In the genomic region with DNA sequence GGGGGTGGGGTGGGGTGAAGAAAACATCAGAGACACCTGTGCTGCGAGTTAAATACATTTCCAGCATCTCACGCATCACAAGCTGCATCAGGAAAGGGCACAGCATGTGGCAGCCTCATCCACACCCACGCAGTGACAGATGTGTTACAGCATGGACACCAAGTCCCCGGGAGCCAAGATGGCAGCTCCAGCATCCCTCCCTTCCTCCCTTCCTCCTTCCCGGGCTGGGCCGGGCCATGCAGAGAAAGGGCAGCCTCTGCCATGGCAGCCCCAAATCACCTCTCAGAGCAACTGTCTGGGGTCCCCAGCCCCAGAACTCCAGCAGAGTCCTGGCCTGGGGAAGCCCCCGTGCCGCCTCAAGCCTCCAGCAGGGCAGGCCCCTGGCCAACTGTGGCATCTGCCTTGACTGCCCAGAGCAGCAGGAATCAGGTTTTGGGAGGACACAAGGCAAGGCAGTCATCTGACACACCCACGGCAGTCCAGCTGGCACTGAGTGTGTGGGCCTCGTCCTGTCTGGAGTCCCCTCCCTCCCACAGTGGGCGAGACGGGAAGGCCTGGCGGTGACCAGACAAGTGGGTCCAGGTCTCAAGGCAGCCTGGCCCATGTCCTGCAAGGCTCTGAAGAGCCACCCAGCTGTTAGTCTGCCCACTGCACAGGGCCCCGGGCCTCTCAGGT, we compare ENCODE assay signal across 27 cellular contexts. TPM values are rescaled to one million over a fixed set of nuclear protein-coding genes. Genes with fewer than 3 reads are reported as not detected.
A peak's percentile ranks its signal among the peaks of the same experiment; 100 is the strongest.
DNase-seq lines count a peak whose midpoint lies in the region; ATAC-seq and TF ChIP-seq lines count a peak whose summit lies in the region.
"Had no signal": no experiment of that assay in that cellular context is flagged by ENCODE, and none has a peak within 500 bp of the region (broad histone marks: within the 10 kb centered on the region; RNA-seq: fewer than 3 reads in every experiment).

No MANE protein-coding gene starts in this region.

- H3K36me3 ChIP-seq in BLaER1 (peaks cover 53% of the 10 kb centered on the region), neuronal stem cell (replicated peaks in 1 of 2; ENCODE audit: control insufficient read depth in 2 of 2, insufficient read depth in 2 of 2, low read length in 2 of 2) (peaks cover 32 to 53% of the 10 kb centered on the region in 2 donors), testis (ENCODE audit: low read depth, missing control alignments) (no peaks in the 10 kb centered on the region)

- no peak overlapping the region for H2AK5ac ChIP-seq in neuronal stem cell (ENCODE audit: low read depth, low read length)

- peaks cover 2% of the 10 kb centered on the region for H3K79me1 ChIP-seq in neuronal stem cell (ENCODE audit: low read depth, low read length)

- no peak overlapping the region for H3K4me3 ChIP-seq in BLaER1
- no peak overlapping the region for H3K4me3 ChIP-seq in dorsolateral prefrontal cortex
- no peak overlapping the region for H3K4me3 ChIP-seq in neuronal stem cell (ENCODE audit: low read length in 2 of 2)
- no peak overlapping the region for H3K4me3 ChIP-seq in testis
- H3K4me3 ChIP-seq: breast epithelium, coronary artery, gastrocnemius medialis had no signal

- ATAC-seq in GM18870 (IDR thresholded peaks at IDR 0.05; ENCODE audit: unreplicated experiment) (no peak), HG02610 (IDR thresholded peaks at IDR 0.05; ENCODE audit: unreplicated experiment) (no peak), HG02981 (IDR thresholded peaks at IDR 0.05; ENCODE audit: unreplicated experiment) (no peak)
- ATAC-seq: activated CD4-positive, CD25-positive, alpha-beta regulatory T cell treated with anti-CD3 and anti-CD28 coated beads, Interleukin-2, amount 50 U/mL, for 24 hours; left colon had no signal

- H4K91ac ChIP-seq in neuronal stem cell (ENCODE audit: low read depth, low read length, poor library complexity) = no peak overlapping the region

- no peak overlapping the region for H2BK120ac ChIP-seq in neuronal stem cell (ENCODE audit: low read depth, low read length)

- intact Hi-C loops in dorsolateral prefrontal cortex (cut with DNase I) (no loop called here), testis (cut with DNase I; ENCODE audit: low total_unique reads) (no loop called here)

- no peak overlapping the region for H4K8ac ChIP-seq in neuronal stem cell (ENCODE audit: low read depth, low read length)

- H3K14ac ChIP-seq in neuronal stem cell (ENCODE audit: low read length) = no peak overlapping the region

- H3K9ac ChIP-seq in BLaER1 = no peak overlapping the region
- peak overlapping the region; percentile 44 for H3K9ac ChIP-seq in neuronal stem cell (ENCODE audit: low read depth, low read length, poor library complexity)

- H3K4me2 ChIP-seq in BLaER1 (0 out of 2 replicates have a peak overlapping the region, but pooled peaks have one; percentile 96), neuronal stem cell (ENCODE audit: insufficient read depth, low read length, poor library complexity, severe bottlenecking) (no peak overlapping the region)

- H3K9me3 ChIP-seq in BLaER1 (no peaks in the 10 kb centered on the region), neuronal stem cell (replicated peaks in 1 of 2; ENCODE audit: control insufficient read depth in 2 of 2, insufficient read depth in 1 of 2, low read depth in 1 of 2, low read length in 2 of 2) (peaks cover 0 to 2% of the 10 kb centered on the region in 2 donors), testis (no peaks in the 10 kb centered on the region)
- H3K9me3 ChIP-seq: breast epithelium, gastrocnemius medialis had no signal

- no CpG with 5 or more reads among the region's 14 CpGs for WGBS in neuronal stem cell (ENCODE audit: extremely low coverage in 2 of 2, insufficient read length in 2 of 2, insufficient replicate concordance in 1 of 2), 2 donors
- WGBS in testis, 2 donors = 78 to 79% methylated on average over 10 to 14 of the region's 14 CpGs

- peaks cover 69% of the 10 kb centered on the region for H3K4me1 ChIP-seq in BLaER1
- H3K4me1 ChIP-seq in neuronal stem cell (ENCODE audit: control insufficient read depth in 2 of 2, insufficient read depth in 1 of 2, low read depth in 1 of 2, low read length in 2 of 2) = peaks cover 10 to 20% of the 10 kb centered on the region in 2 donors
- peaks cover 25% of the 10 kb centered on the region for H3K4me1 ChIP-seq in testis

- no peak overlapping the region for H2BK5ac ChIP-seq in neuronal stem cell (ENCODE audit: low read length)

- H3K27ac ChIP-seq in BLaER1 = no peak overlapping the region
- peak overlapping the region in 52 of 59 donors; percentile 8 to 86 (median 64) for H3K27ac ChIP-seq in dorsolateral prefrontal cortex
- no peak overlapping the region for H3K27ac ChIP-seq in neuronal stem cell (replicated peaks; ENCODE audit: low read length)
- H3K27ac ChIP-seq in testis = no peak overlapping the region
- H3K27ac ChIP-seq: breast epithelium, C4-2B, coronary artery, gastrocnemius medialis had no signal

- H2AFZ ChIP-seq in neuronal stem cell (ENCODE audit: low read length) = no peak overlapping the region

- TF ChIP-seq POLR2A in testis (IDR thresholded peaks at IDR 0.05) = no peak

- peak; percentile 28 for DNase-seq in NCI-H2171 (lab: John Stamatoyannopoulos, UW)
- DNase-seq in dorsolateral prefrontal cortex = peak in 7 of 10 donors; percentile 46 to 77 (median 67)
- DNase-seq in neuronal stem cell (ENCODE audit: low spot score) = no peak
- no peak for DNase-seq in testis
- DNase-seq: activated CD4-positive, alpha-beta T cell treated with anti-CD3 and anti-CD28 coated beads, Interleukin-2, amount 50 U/mL, for 48 hours; activated naive CD4-positive, alpha-beta T cell treated with anti-CD3 and anti-CD28 coated beads, Interleukin-2, amount 50 U/mL, for 16 hours; amygdala; Calu3; GOT3; left colon; mesendoderm; NCI-H187; NCI-H82; T-helper 1 cell had no signal

- H3K18ac ChIP-seq in neuronal stem cell (ENCODE audit: low read length) = no peak overlapping the region

- H2BK15ac ChIP-seq in neuronal stem cell (ENCODE audit: low read length) = no peak overlapping the region

- H4K20me1 ChIP-seq in BLaER1 = peaks cover 96% of the 10 kb centered on the region

- peak overlapping the region; percentile 98 for H3K23ac ChIP-seq in neuronal stem cell (ENCODE audit: low read depth, low read length, poor library complexity)

- TF ChIP-seq CTCF in dorsolateral prefrontal cortex (IDR thresholded peaks at IDR 0.05 in 54 of 56, conservative IDR thresholded peaks at IDR 0.05 in 2 of 56; ENCODE audit: low read depth in 1 of 56, partially characterized antibody in 56 of 56) (no peak), testis (IDR thresholded peaks at IDR 0.05) (no peak)

- no peak overlapping the region for H2BK12ac ChIP-seq in neuronal stem cell (ENCODE audit: low read length)

- H3K4ac ChIP-seq in neuronal stem cell (ENCODE audit: low read length) = no peak overlapping the region

- no peaks in the 10 kb centered on the region for H3K27me3 ChIP-seq in BLaER1
- H3K27me3 ChIP-seq in dorsolateral prefrontal cortex = no peaks in the 10 kb centered on the region
- H3K27me3 ChIP-seq in neuronal stem cell (ENCODE audit: control insufficient read depth in 3 of 3, insufficient read depth in 3 of 3, low read depth in 1 of 3, low read length in 3 of 3) = no peaks in the 10 kb centered on the region
- no peaks in the 10 kb centered on the region for H3K27me3 ChIP-seq in testis
- H3K27me3 ChIP-seq: breast epithelium, gastrocnemius medialis had no signal

RNA-seq across cellular contexts. Expression of a gene that starts 6.2 kb away (rescaled TPM):
- total RNA-seq in dorsolateral prefrontal cortex (10 to 100 TPM in 6 of 120 experiments, 1 to 10 TPM in 110, not detected in 4; 1.5 to 12.6 (median 5.2) TPM), testis (100 to 1,000 TPM; 205 to 213 TPM)
- 5.8 TPM for polyA plus RNA-seq in neuronal stem cell (2013, experiment 1 of 2)
- polyA plus RNA-seq in neuronal stem cell (2013, experiment 2 of 2) = 5.6 TPM
- polyA plus RNA-seq in testis (ENCODE audit: insufficient read depth, low read depth, low replicate concordance) = 92.9 TPM
- total RNA-seq: LHCN-M2, RPMI7951 had no signal

RNA-seq across cellular contexts. Expression of a gene that starts 17.6 kb away (rescaled TPM):
- total RNA-seq in dorsolateral prefrontal cortex = 10 to 100 TPM; 39.4 to 80.6 (median 62.9) TPM
- polyA plus RNA-seq in neuronal stem cell (2013, experiment 1 of 2) = 19.7 TPM
- 18.6 TPM for polyA plus RNA-seq in neuronal stem cell (2013, experiment 2 of 2)
- total RNA-seq in testis = 10 to 100 TPM; 45.9 to 46.6 TPM
- polyA plus RNA-seq in testis (ENCODE audit: insufficient read depth, low read depth, low replicate concordance) = 27.6 TPM

RNA-seq across cellular contexts. Expression of a gene that starts 26.5 kb away (rescaled TPM):
- total RNA-seq in dorsolateral prefrontal cortex = under 1 TPM in 8 of 120 experiments, not detected in 112; 0.17 to 0.39 (median 0.21) TPM
- polyA plus RNA-seq in neuronal stem cell (2013, experiment 1 of 2) = not detected
- polyA plus RNA-seq in neuronal stem cell (2013, experiment 2 of 2) = not detected
- total RNA-seq in testis = 10 to 100 TPM; 10.6 to 18.3 TPM
- polyA plus RNA-seq in testis (ENCODE audit: insufficient read depth, low read depth, low replicate concordance) = 28.4 TPM
- total RNA-seq: activated T-helper 1 cell treated with anti-CD3 and anti-CD28 coated beads, Interleukin-12 subunit alpha, Interleukin-12 subunit beta, Interleukin-2, Interleukin-4 antibody, amounts not matched to agents 30 ng/mL and 10 ng/mL and 1 ng/mL, durations not matched to agents 14 hours and 24 hours and 36 hours; breast epithelium; Calu3; left colon; LHCN-M2; RPMI7951 had no signal
- polyA plus RNA-seq: AG04450 had no signal

Comparison
In these comparisons a context has a peak if more than half of its experiments do, and no peak if none do; other contexts are left out.
1. H3K27ac ChIP-seq: peak in dorsolateral prefrontal cortex (52 of 59); none in BLaER1 (single experiment), neuronal stem cell (single experiment) and testis (0 of 2).
2. DNase-seq: peak in NCI-H2171 (single experiment) and dorsolateral prefrontal cortex (7 of 10); none in neuronal stem cell (single experiment) and testis (single experiment).
3. RNA of a gene that starts 6.2 kb away (total RNA-seq): 205 to 213 TPM in testis; 1.5 to 12.6 TPM in dorsolateral prefrontal cortex; every median in the first group is over 10 times any median in the second.
4. RNA of a gene that starts 26.5 kb away (total RNA-seq): 10.6 to 18.3 TPM in testis; 0.17 to 0.39 TPM in dorsolateral prefrontal cortex; every median in the first group is over 4 times any median in the second.